25 cellular contexts compared by ENCODE assay signal in genomic region chr21:37427221-37427620, GRCh38.
DNase-seq lines count a peak whose midpoint lies in the region; FAIRE-seq and TF ChIP-seq lines count a peak whose summit lies in the region.
"Had no signal": no experiment of that assay in that cellular context is flagged by ENCODE, and none has a peak within 500 bp of the region (broad histone marks: within the 10 kb centered on the region; RNA-seq: fewer than 3 reads in every experiment).

No MANE protein-coding gene starts in this region.

- H3K4me1 ChIP-seq in astrocyte (ENCODE audit: insufficient read depth, low read length): no peaks in the 10 kb centered on the region

- no peak overlapping the region for H3K27ac ChIP-seq in astrocyte (ENCODE audit: low read depth, low read length)
- H3K27ac ChIP-seq: C4-2B, RWPE1 had no signal

- no peak overlapping the region for H3K9ac ChIP-seq in astrocyte (ENCODE audit: low read length)

- H3K36me3 Mint-ChIP-seq in astrocyte (ENCODE audit: low read depth, unreplicated experiment) (peaks cover 25% of the 10 kb centered on the region), progenitor cell of endocrine pancreas (ENCODE audit: insufficient read depth) (peaks cover 32% of the 10 kb centered on the region)

- H3K4me3 ChIP-seq in astrocyte (ENCODE audit: insufficient read depth, low read depth, low read length): no peak overlapping the region
- H3K4me3 ChIP-seq: GM23338 had no signal

- peaks cover 1% of the 10 kb centered on the region for H3K9me3 Mint-ChIP-seq in astrocyte (ENCODE audit: unreplicated experiment)
- H3K9me3 Mint-ChIP-seq in progenitor cell of endocrine pancreas (ENCODE audit: low read depth): peaks cover 13% of the 10 kb centered on the region
- H3K9me3 Mint-ChIP-seq: CD8-positive, alpha-beta memory T cell had no signal

- peaks cover 92% of the 10 kb centered on the region for H3K79me2 ChIP-seq in astrocyte (ENCODE audit: insufficient read depth, low read length)

- peak overlapping the region; percentile 66 for H3K27ac Mint-ChIP-seq in astrocyte (ENCODE audit: unreplicated experiment)
- H3K27ac Mint-ChIP-seq in progenitor cell of endocrine pancreas: peak overlapping the region; percentile 29
- H3K27ac Mint-ChIP-seq: B cell had no signal

- peak; percentile 32 for DNase-seq in ELR (ENCODE audit: low read depth)
- no peak for DNase-seq in GM19239 (ENCODE audit: insufficient read length, low spot score)
- DNase-seq in astrocyte (ENCODE audit: low read depth): no peak
- DNase-seq in progenitor cell of endocrine pancreas (ENCODE audit: low spot score, unreplicated experiment): no peak
- no peak for DNase-seq in NCI-H146 treated with DMSO at 0.1 percent for 48 hours (lab: John Stamatoyannopoulos, UW; ENCODE audit: unreplicated experiment)
- no peak for DNase-seq in activated T-cell treated with anti-CD3 and anti-CD28 coated beads, Interleukin-2, amount 50 U/mL, for 1 hour
- DNase-seq in mucosa of gallbladder (ENCODE audit: low spot score): no peak
- DNase-seq in cerebellar nuclear complex (lab: John Stamatoyannopoulos, UW): no peak
- DNase-seq: CD8-positive, alpha-beta memory T cell; DMS 273 treated with DMSO at 0.1 percent for 48 hours; DMS79; EL; GF-D8; H9; NCI-H1092 treated with DMSO at 0.1 percent for 48 hours; NCI-H1436 treated with DMSO at 0.1 percent for 48 hours; NCI-H1930; NCI-H446 treated with DMSO at 0.1 percent for 48 hours; NCI-H526; SHP77 had no signal

- no peaks in the 10 kb centered on the region for H3K9me3 ChIP-seq in astrocyte (ENCODE audit: insufficient read depth, low read depth, low read length)

- H3K27me3 ChIP-seq in astrocyte (ENCODE audit: insufficient read depth, low read length): no peaks in the 10 kb centered on the region

- no peaks in the 10 kb centered on the region for H3K27me3 Mint-ChIP-seq in astrocyte (ENCODE audit: low read depth, unreplicated experiment)
- H3K27me3 Mint-ChIP-seq in progenitor cell of endocrine pancreas: no peaks in the 10 kb centered on the region
- H3K27me3 Mint-ChIP-seq: B cell; CD8-positive, alpha-beta memory T cell had no signal

- peak; percentile 11 for FAIRE-seq in GM19239 (lab: Jason Lieb, UNC)
- FAIRE-seq in astrocyte (lab: Jason Lieb, UNC): no peak
- FAIRE-seq: GM12891 had no signal

- H3K36me3 ChIP-seq in astrocyte (ENCODE audit: insufficient read depth, low read length): no peaks in the 10 kb centered on the region

- H3K4me3 Mint-ChIP-seq in astrocyte (ENCODE audit: unreplicated experiment) (no peak overlapping the region), progenitor cell of endocrine pancreas (ENCODE audit: low read depth) (no peak overlapping the region)
- H3K4me3 Mint-ChIP-seq: B cell; CD8-positive, alpha-beta memory T cell; GM23338; H9 had no signal

- TF ChIP-seq CTCF in astrocyte (IDR thresholded peaks at IDR 0.05; ENCODE audit: insufficient read depth, low read depth, low read length) (no peak), progenitor cell of endocrine pancreas (IDR thresholded peaks at IDR 0.05; ENCODE audit: unreplicated experiment) (no peak)

- H4K20me1 ChIP-seq in astrocyte (ENCODE audit: insufficient read depth, low read length): peaks cover 34% of the 10 kb centered on the region

- H2AFZ ChIP-seq in astrocyte (ENCODE audit: low read depth, low read length): no peak overlapping the region
- H2AFZ ChIP-seq: GM23338 had no signal

- H3K4me1 Mint-ChIP-seq in astrocyte (ENCODE audit: low read depth, unreplicated experiment) (peaks cover 24% of the 10 kb centered on the region), progenitor cell of endocrine pancreas (ENCODE audit: low read depth) (peaks cover 25% of the 10 kb centered on the region)

- no peak overlapping the region for H3K4me2 ChIP-seq in astrocyte (ENCODE audit: low read length)
- H3K4me2 ChIP-seq: GM23338 had no signal
